In genomic region chr13:30408319-30409101, GRCh38 we compare ENCODE assay signal across 1 cellular context.
A peak's percentile ranks its signal among the peaks of the same experiment; 100 is the strongest.
TF ChIP-seq lines count a peak whose summit lies in the region.

No MANE protein-coding gene starts in this region.

TF ChIP-seq in HepG2, 621 proteins besides CTCF, POLR2A, EP300 and RAD21 (continued from another document and continues in another):
- TF ChIP-seq CEBPZ (IDR thresholded peaks at IDR 0.05; ENCODE audit: low read length), result no peak
- peak; percentile 90; the same call in 1 of the 2 replicates for TF ChIP-seq ZMAT3 (CRISPR knock-in tag; conservative IDR thresholded peaks at IDR 0.05)
- peak; percentile 85 for TF ChIP-seq SRY (CRISPR knock-in tag; IDR thresholded peaks at IDR 0.05)
- no peak for TF ChIP-seq RFX1 (IDR thresholded peaks at IDR 0.05)
- TF ChIP-seq FOXO4 (CRISPR knock-in tag; conservative IDR thresholded peaks at IDR 0.05), result no peak
- TF ChIP-seq ZNF136 (CRISPR knock-in tag; IDR thresholded peaks at IDR 0.05; ENCODE audit: low read depth), result 0 out of 2 replicates have a peak, but pooled peaks have one; percentile 58
- TF ChIP-seq JDP2 (CRISPR knock-in tag; IDR thresholded peaks at IDR 0.05; ENCODE audit: borderline replicate concordance), result no peak
- peak; percentile 74; the same call in 1 of the 2 replicates for TF ChIP-seq ZNF430 (CRISPR knock-in tag; IDR thresholded peaks at IDR 0.05)
- peak; percentile 86 for TF ChIP-seq CBX1 (IDR thresholded peaks at IDR 0.05; ENCODE audit: low read depth)
- TF ChIP-seq HIC2 (CRISPR knock-in tag; IDR thresholded peaks at IDR 0.05; ENCODE audit: low read depth), result no peak; the same call in 1 of the 2 replicates
- TF ChIP-seq SNAPC4 (CRISPR knock-in tag; IDR thresholded peaks at IDR 0.05), result no peak
- TF ChIP-seq ATAD3A (CRISPR knock-in tag; IDR thresholded peaks at IDR 0.05), result no peak
- no peak for TF ChIP-seq SSRP1 (CRISPR knock-in tag; IDR thresholded peaks at IDR 0.05)
- no peak for TF ChIP-seq SKI (IDR thresholded peaks at IDR 0.05; ENCODE audit: partially characterized antibody)
- TF ChIP-seq ZNF776 (CRISPR knock-in tag; IDR thresholded peaks at IDR 0.05), result 0 out of 2 replicates have a peak, but pooled peaks have one; percentile 39
- TF ChIP-seq, protein P1, sequence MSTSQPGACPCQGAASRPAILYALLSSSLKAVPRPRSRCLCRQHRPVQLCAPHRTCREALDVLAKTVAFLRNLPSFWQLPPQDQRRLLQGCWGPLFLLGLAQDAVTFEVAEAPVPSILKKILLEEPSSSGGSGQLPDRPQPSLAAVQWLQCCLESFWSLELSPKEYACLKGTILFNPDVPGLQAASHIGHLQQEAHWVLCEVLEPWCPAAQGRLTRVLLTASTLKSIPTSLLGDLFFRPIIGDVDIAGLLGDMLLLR (CRISPR knock-in tag; IDR thresholded peaks at IDR 0.05), result peak; percentile 75; the same call in 1 of the 2 replicates
- no peak for TF ChIP-seq ZNF337 (CRISPR knock-in tag; IDR thresholded peaks at IDR 0.05; ENCODE audit: borderline replicate concordance, low read depth)
- TF ChIP-seq ELF4 (CRISPR knock-in tag; IDR thresholded peaks at IDR 0.05; ENCODE audit: borderline replicate concordance), result no peak
- TF ChIP-seq ZNF549 (CRISPR knock-in tag; IDR thresholded peaks at IDR 0.05), result no peak
- TF ChIP-seq FOXK2 (IDR thresholded peaks at IDR 0.05), result no peak
- TF ChIP-seq SP1 (IDR thresholded peaks at IDR 0.05), result no peak
- peak; percentile 58; the same call in 1 of the 2 replicates for TF ChIP-seq SP1 (CRISPR knock-in tag; IDR thresholded peaks at IDR 0.05)
- TF ChIP-seq ZSCAN9 (CRISPR knock-in tag; IDR thresholded peaks at IDR 0.05; ENCODE audit: borderline replicate concordance), result no peak
- no peak for TF ChIP-seq TBX3 (IDR thresholded peaks at IDR 0.05; ENCODE audit: borderline replicate concordance)
- 0 out of 2 replicates have a peak, but pooled peaks have one; percentile 21 for TF ChIP-seq BCL6 (CRISPR knock-in tag; IDR thresholded peaks at IDR 0.05)
- TF ChIP-seq CEBPG (CRISPR knock-in tag; IDR thresholded peaks at IDR 0.05), result no peak
- peak; percentile 69; the same call in 1 of the 2 replicates for TF ChIP-seq DZIP1 (CRISPR knock-in tag; IDR thresholded peaks at IDR 0.05)
- TF ChIP-seq POGK (CRISPR knock-in tag; conservative IDR thresholded peaks at IDR 0.05), result peak; percentile 59; the same call in 1 of the 2 replicates
- peak; percentile 67; the same call in 1 of the 2 replicates for TF ChIP-seq YEATS2 (CRISPR knock-in tag; IDR thresholded peaks at IDR 0.05; ENCODE audit: borderline replicate concordance)
- no peak for TF ChIP-seq ZBTB44 (CRISPR knock-in tag; IDR thresholded peaks at IDR 0.05)
- no peak for TF ChIP-seq IRF2 (CRISPR knock-in tag; IDR thresholded peaks at IDR 0.05)
- TF ChIP-seq KAT7 (CRISPR knock-in tag; IDR thresholded peaks at IDR 0.05; ENCODE audit: borderline replicate concordance), result no peak
- TF ChIP-seq, protein P2, sequence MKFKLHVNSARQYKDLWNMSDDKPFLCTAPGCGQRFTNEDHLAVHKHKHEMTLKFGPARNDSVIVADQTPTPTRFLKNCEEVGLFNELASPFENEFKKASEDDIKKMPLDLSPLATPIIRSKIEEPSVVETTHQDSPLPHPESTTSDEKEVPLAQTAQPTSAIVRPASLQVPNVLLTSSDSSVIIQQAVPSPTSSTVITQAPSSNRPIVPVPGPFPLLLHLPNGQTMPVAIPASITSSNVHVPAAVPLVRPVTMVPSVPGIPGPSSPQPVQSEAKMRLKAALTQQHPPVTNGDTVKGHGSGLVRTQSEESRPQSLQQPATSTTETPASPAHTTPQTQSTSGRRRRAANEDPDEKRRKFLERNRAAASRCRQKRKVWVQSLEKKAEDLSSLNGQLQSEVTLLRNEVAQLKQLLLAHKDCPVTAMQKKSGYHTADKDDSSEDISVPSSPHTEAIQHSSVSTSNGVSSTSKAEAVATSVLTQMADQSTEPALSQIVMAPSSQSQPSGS (CRISPR knock-in tag; IDR thresholded peaks at IDR 0.05), result no peak
- no peak for TF ChIP-seq CCAR2 (optimal IDR thresholded peaks at IDR 0.05; ENCODE audit: low read depth, low read length)
- TF ChIP-seq ZNF720 (CRISPR knock-in tag; IDR thresholded peaks at IDR 0.05), result no peak
- no peak for TF ChIP-seq ETV5 (CRISPR knock-in tag; IDR thresholded peaks at IDR 0.05; ENCODE audit: borderline replicate concordance)
